Comparison of ENCODE assay signal across 2 cellular contexts in the genomic region with DNA sequence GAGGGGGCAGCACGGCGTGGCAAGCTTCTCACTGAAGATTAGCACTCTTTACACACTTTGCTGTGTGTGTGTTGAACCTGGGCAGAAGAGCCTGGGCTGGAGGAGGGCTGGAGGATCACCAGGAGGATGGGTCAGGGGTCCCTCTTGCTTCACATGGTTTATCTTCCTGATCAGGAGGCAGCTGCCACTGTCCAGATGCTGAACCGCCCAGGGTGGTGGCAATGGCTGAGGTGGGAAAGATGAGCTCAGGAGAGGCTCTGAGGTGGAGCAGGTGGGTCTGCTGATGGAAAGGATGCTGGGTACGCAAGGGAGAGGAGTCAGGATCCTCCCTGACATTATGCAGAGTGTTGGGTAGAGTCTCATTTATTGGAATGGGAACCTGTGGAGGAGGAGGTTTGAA.
TF ChIP-seq lines count a peak whose summit lies in the region.

No MANE protein-coding gene starts in this region.

TF ChIP-seq in HepG2, 621 proteins besides CTCF, POLR2A, EP300 and RAD21 (continued from another document):
- TF ChIP-seq, protein P1, sequence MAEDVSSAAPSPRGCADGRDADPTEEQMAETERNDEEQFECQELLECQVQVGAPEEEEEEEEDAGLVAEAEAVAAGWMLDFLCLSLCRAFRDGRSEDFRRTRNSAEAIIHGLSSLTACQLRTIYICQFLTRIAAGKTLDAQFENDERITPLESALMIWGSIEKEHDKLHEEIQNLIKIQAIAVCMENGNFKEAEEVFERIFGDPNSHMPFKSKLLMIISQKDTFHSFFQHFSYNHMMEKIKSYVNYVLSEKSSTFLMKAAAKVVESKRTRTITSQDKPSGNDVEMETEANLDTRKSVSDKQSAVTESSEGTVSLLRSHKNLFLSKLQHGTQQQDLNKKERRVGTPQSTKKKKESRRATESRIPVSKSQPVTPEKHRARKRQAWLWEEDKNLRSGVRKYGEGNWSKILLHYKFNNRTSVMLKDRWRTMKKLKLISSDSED (CRISPR knock-in tag; IDR thresholded peaks at IDR 0.05) = no peak
- TF ChIP-seq ZNF773 (CRISPR knock-in tag; IDR thresholded peaks at IDR 0.05; ENCODE audit: borderline replicate concordance) = no peak
- TF ChIP-seq, protein P2, sequence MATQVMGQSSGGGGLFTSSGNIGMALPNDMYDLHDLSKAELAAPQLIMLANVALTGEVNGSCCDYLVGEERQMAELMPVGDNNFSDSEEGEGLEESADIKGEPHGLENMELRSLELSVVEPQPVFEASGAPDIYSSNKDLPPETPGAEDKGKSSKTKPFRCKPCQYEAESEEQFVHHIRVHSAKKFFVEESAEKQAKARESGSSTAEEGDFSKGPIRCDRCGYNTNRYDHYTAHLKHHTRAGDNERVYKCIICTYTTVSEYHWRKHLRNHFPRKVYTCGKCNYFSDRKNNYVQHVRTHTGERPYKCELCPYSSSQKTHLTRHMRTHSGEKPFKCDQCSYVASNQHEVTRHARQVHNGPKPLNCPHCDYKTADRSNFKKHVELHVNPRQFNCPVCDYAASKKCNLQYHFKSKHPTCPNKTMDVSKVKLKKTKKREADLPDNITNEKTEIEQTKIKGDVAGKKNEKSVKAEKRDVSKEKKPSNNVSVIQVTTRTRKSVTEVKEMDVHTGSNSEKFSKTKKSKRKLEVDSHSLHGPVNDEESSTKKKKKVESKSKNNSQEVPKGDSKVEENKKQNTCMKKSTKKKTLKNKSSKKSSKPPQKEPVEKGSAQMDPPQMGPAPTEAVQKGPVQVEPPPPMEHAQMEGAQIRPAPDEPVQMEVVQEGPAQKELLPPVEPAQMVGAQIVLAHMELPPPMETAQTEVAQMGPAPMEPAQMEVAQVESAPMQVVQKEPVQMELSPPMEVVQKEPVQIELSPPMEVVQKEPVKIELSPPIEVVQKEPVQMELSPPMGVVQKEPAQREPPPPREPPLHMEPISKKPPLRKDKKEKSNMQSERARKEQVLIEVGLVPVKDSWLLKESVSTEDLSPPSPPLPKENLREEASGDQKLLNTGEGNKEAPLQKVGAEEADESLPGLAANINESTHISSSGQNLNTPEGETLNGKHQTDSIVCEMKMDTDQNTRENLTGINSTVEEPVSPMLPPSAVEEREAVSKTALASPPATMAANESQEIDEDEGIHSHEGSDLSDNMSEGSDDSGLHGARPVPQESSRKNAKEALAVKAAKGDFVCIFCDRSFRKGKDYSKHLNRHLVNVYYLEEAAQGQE (IDR thresholded peaks at IDR 0.05; ENCODE audit: borderline replicate concordance in 1 of 2, low read depth in 1 of 2, low read length in 2 of 2) = peak; percentile 5 to 72
- TF ChIP-seq NFKBIZ (CRISPR knock-in tag; IDR thresholded peaks at IDR 0.05) = no peak
- no peak for TF ChIP-seq ZNF484 (CRISPR knock-in tag; IDR thresholded peaks at IDR 0.05; ENCODE audit: borderline replicate concordance, low read depth)

TF ChIP-seq in GM12878, 131 proteins besides CTCF, POLR2A, EP300 and RAD21:
- TF ChIP-seq, protein P2 (IDR thresholded peaks at IDR 0.05; ENCODE audit: low read depth, low read length) = peak; percentile 40; the same call in 1 of the 2 replicates
- TF ChIP-seq SMARCA5 (IDR thresholded peaks at IDR 0.05) = no peak
